Comparison of ENCODE assay signal across 22 cellular contexts in genomic region chr11:126948563-126948962, GRCh38. TPM values are rescaled to one million over a fixed set of nuclear protein-coding genes. Genes with fewer than 3 reads are reported as not detected.
DNase-seq lines count a peak whose midpoint lies in the region; FAIRE-seq and TF ChIP-seq lines count a peak whose summit lies in the region.
"Had no signal": no experiment of that assay in that cellular context is flagged by ENCODE, and none has a peak within 500 bp of the region (broad histone marks: within the 10 kb centered on the region; RNA-seq: fewer than 3 reads in every experiment).

No MANE protein-coding gene starts in this region.

- H4K8ac ChIP-seq in mesenchymal stem cell (ENCODE audit: low read length): no peak overlapping the region

- H3K27ac Mint-ChIP-seq in HFFc6: peak overlapping the region; percentile 56

- H3K27me3 ChIP-seq in mesenchymal stem cell (ENCODE audit: control insufficient read depth in 1 of 2, insufficient read depth in 1 of 2, low read length in 2 of 2): no peaks in the 10 kb centered on the region

- no peak for DNase-seq in HFFc6
- DNase-seq in mesenchymal stem cell: no peak
- peak; percentile 6 for DNase-seq in urothelium cell line (ENCODE audit: low spot score)
- DNase-seq in activated T-cell treated with anti-CD3 and anti-CD28 coated beads for 4 hours: no peak
- DNase-seq in SW480 (ENCODE audit: low spot score): no peak
- DNase-seq in Ammon's horn (ENCODE audit: low spot score): no peak
- DNase-seq: BE2C; DMS79 treated with DMSO at 0.1 percent for 48 hours; GOT3; MM.1S; NCI-H1048; NCI-H1436; NCI-H187 treated with DMSO at 0.1 percent for 48 hours; NCI-H2107; NK-92 treated with Interleukin-12 subunit alpha and Interleukin-12 subunit beta, amount 100 ng/mL, for 24 hours; SIG-M5; SK-N-SH had no signal

- no peak overlapping the region for H2BK12ac ChIP-seq in mesenchymal stem cell (ENCODE audit: low read length in 2 of 2)

- TF ChIP-seq CTCF in HFFc6 (IDR thresholded peaks at IDR 0.05): no peak

- H3K27me3 Mint-ChIP-seq in HFFc6 (ENCODE audit: insufficient read depth): no peaks in the 10 kb centered on the region

- H2BK5ac ChIP-seq in mesenchymal stem cell (ENCODE audit: low read depth, low read length, poor library complexity, severe bottlenecking): no peak overlapping the region

- peaks cover 8% of the 10 kb centered on the region for H3K4me1 ChIP-seq in mesenchymal stem cell (ENCODE audit: control insufficient read depth, insufficient read depth, low read depth, low read length)
- H3K4me1 ChIP-seq: A549, BE2C had no signal

- H3K9ac ChIP-seq in mesenchymal stem cell (ENCODE audit: low read length): no peak overlapping the region
- H3K9ac ChIP-seq: SK-N-SH had no signal

- H3K23ac ChIP-seq in mesenchymal stem cell (ENCODE audit: low read length in 2 of 2): no peak overlapping the region

- no peak overlapping the region for H4K91ac ChIP-seq in mesenchymal stem cell (ENCODE audit: low read length)

- no peak overlapping the region for H3K18ac ChIP-seq in mesenchymal stem cell (ENCODE audit: low read depth in 1 of 2, low read length in 2 of 2)

- H3K36me3 ChIP-seq in mesenchymal stem cell (ENCODE audit: control insufficient read depth in 1 of 2, insufficient read depth in 2 of 2, low read depth in 1 of 2, low read length in 2 of 2): no peaks in the 10 kb centered on the region
- H3K36me3 ChIP-seq: BE2C had no signal

- no CpG with 5 or more reads among the region's 1 CpG for WGBS in mesenchymal stem cell

- H3K79me1 ChIP-seq in mesenchymal stem cell (replicated peaks; ENCODE audit: low read length, poor library complexity, severe bottlenecking): peaks cover 17% of the 10 kb centered on the region

- no peak overlapping the region for H3K14ac ChIP-seq in mesenchymal stem cell (ENCODE audit: low read length in 2 of 2)

- H2BK120ac ChIP-seq in mesenchymal stem cell (ENCODE audit: low read depth, low read length): no peak overlapping the region

- peaks cover 25% of the 10 kb centered on the region for H3K36me3 Mint-ChIP-seq in HFFc6 (ENCODE audit: low read depth)

- H3K4me3 ChIP-seq in mesenchymal stem cell (ENCODE audit: insufficient read depth in 1 of 2, low read depth in 1 of 2, low read length in 2 of 2): no peak overlapping the region
- H3K4me3 ChIP-seq: A549, GM12878 had no signal

- no peak overlapping the region for H3K4me3 Mint-ChIP-seq in HFFc6

- H2BK15ac ChIP-seq in mesenchymal stem cell (ENCODE audit: low read depth, poor library complexity, severe bottlenecking): no peak overlapping the region

- no peak overlapping the region for H3K4ac ChIP-seq in mesenchymal stem cell (ENCODE audit: low read depth in 1 of 2, low read length in 2 of 2)

- no peaks in the 10 kb centered on the region for H3K9me3 ChIP-seq in mesenchymal stem cell (ENCODE audit: control insufficient read depth, low read length)
- H3K9me3 ChIP-seq: A549, BE2C, SK-N-SH had no signal

- FAIRE-seq in urothelium cell line (lab: Jason Lieb, UNC): no peak
- FAIRE-seq: A549, D721Med, GM12878 had no signal

- H2AK5ac ChIP-seq in mesenchymal stem cell (ENCODE audit: low read length, severe bottlenecking): no peak overlapping the region

- H3K27ac ChIP-seq in angular gyrus (ENCODE audit: low read depth, low read length) (peak overlapping the region; percentile 62), mesenchymal stem cell (ENCODE audit: low read length, poor library complexity, severe bottlenecking) (peak overlapping the region; percentile 81)
- H3K27ac ChIP-seq: A549 had no signal

- H3K4me1 Mint-ChIP-seq in HFFc6 (ENCODE audit: low read depth): peaks cover 46% of the 10 kb centered on the region

- H2AFZ ChIP-seq in mesenchymal stem cell (ENCODE audit: low read depth, low read length): no peak overlapping the region

- no peaks in the 10 kb centered on the region for H3K9me3 Mint-ChIP-seq in HFFc6

- no peak overlapping the region for H3K4me2 ChIP-seq in mesenchymal stem cell (ENCODE audit: low read length, poor library complexity, severe bottlenecking)
- H3K4me2 ChIP-seq: A549, SK-N-SH had no signal

RNA-seq across cellular contexts. Expression of gene KIRREL3, which starts 52.0 kb away (rescaled TPM):
- 10 to 100 TPM; 22.2 to 38.2 (median 33.2) TPM for total RNA-seq in HFFc6 (2021; fragmentation: NEBNext Ultra II Directional; extraction: Animal tissue kit (Norgen Biotek cat#: 25700))
- polyA plus RNA-seq in mesenchymal stem cell (2013, experiment 1 of 2): 0.04 TPM
- 0.04 TPM for polyA plus RNA-seq in mesenchymal stem cell (2013, experiment 2 of 2)
- total RNA-seq: NCI-H460 had no signal
- polyA plus RNA-seq: GM12878 had no signal
